ENCODE assay signal across 1 cellular context in genomic region chr16:19005561-19006445, GRCh38.
TF ChIP-seq lines count a peak whose summit lies in the region.

No MANE protein-coding gene starts in this region.

TF ChIP-seq in HepG2, 621 proteins besides CTCF, POLR2A, EP300 and RAD21 (continued from another document):
- no peak for TF ChIP-seq PAF1 (CRISPR knock-in tag; IDR thresholded peaks at IDR 0.05)
- TF ChIP-seq RBFOX2 (IDR thresholded peaks at IDR 0.05; ENCODE audit: low read depth, low read length): no peak
- TF ChIP-seq ZNF891 (CRISPR knock-in tag; IDR thresholded peaks at IDR 0.05): peak; percentile 89
- peak; percentile 75; the same call in 1 of the 2 replicates for TF ChIP-seq KDM6A (CRISPR knock-in tag; IDR thresholded peaks at IDR 0.05; ENCODE audit: low read depth)
- no peak for TF ChIP-seq AFF4 (CRISPR knock-in tag; IDR thresholded peaks at IDR 0.05)
- TF ChIP-seq ZNF317 (CRISPR knock-in tag; IDR thresholded peaks at IDR 0.05): peak; percentile 72; the same call in 1 of the 2 replicates
- TF ChIP-seq ZBTB42 (CRISPR knock-in tag; IDR thresholded peaks at IDR 0.05): no peak
- no peak for TF ChIP-seq SYNCRIP (IDR thresholded peaks at IDR 0.05; ENCODE audit: insufficient read depth, low read depth, low read length)
- peak; percentile 94; the same call in 1 of the 2 replicates for TF ChIP-seq ZNF280B (CRISPR knock-in tag; IDR thresholded peaks at IDR 0.05; ENCODE audit: borderline replicate concordance)
- TF ChIP-seq STAT5B (CRISPR knock-in tag; IDR thresholded peaks at IDR 0.05): peak; percentile 26; the same call in 1 of the 2 replicates
- no peak for TF ChIP-seq NKX3-1 (CRISPR knock-in tag; IDR thresholded peaks at IDR 0.05)
- no peak for TF ChIP-seq BCLAF1 (IDR thresholded peaks at IDR 0.05)
- peak; percentile 91 for TF ChIP-seq ZFP36L1 (CRISPR knock-in tag; IDR thresholded peaks at IDR 0.05)
- TF ChIP-seq CERS6 (CRISPR knock-in tag; IDR thresholded peaks at IDR 0.05): no peak
- TF ChIP-seq JUND (CRISPR knock-in tag; IDR thresholded peaks at IDR 0.05): peak; percentile 46
- peak; percentile 76; the same call in 1 of the 2 replicates for TF ChIP-seq DZIP1 (CRISPR knock-in tag; IDR thresholded peaks at IDR 0.05)
- no peak for TF ChIP-seq TBX3 (IDR thresholded peaks at IDR 0.05; ENCODE audit: borderline replicate concordance)
- 0 out of 2 replicates have a peak, but pooled peaks have one; percentile 20 for TF ChIP-seq EED (CRISPR knock-in tag; IDR thresholded peaks at IDR 0.05)
- no peak for TF ChIP-seq ZSCAN5A (CRISPR knock-in tag; IDR thresholded peaks at IDR 0.05; ENCODE audit: borderline replicate concordance)
- TF ChIP-seq TAF1 (CRISPR knock-in tag; IDR thresholded peaks at IDR 0.05): peak; percentile 44
- TF ChIP-seq ZNF580 (CRISPR knock-in tag; IDR thresholded peaks at IDR 0.05; ENCODE audit: borderline replicate concordance, low read depth): peak; percentile 93; the same call in 1 of the 2 replicates
- no peak for TF ChIP-seq FOXA1 (IDR thresholded peaks at IDR 0.05)
- peak; percentile 77 for TF ChIP-seq FOXA1 (CRISPR knock-in tag; IDR thresholded peaks at IDR 0.05)
- TF ChIP-seq SMARCE1 (IDR thresholded peaks at IDR 0.05; ENCODE audit: borderline replicate concordance): no peak
- TF ChIP-seq CBX2 (IDR thresholded peaks at IDR 0.05; ENCODE audit: low read depth, low read length): no peak
- no peak for TF ChIP-seq CBX2 (CRISPR knock-in tag; IDR thresholded peaks at IDR 0.05; ENCODE audit: low read depth)
- no peak for TF ChIP-seq LRRFIP1 (CRISPR knock-in tag; conservative IDR thresholded peaks at IDR 0.05)
- peak; percentile 58; the same call in 1 of the 2 replicates for TF ChIP-seq KLF12 (CRISPR knock-in tag; IDR thresholded peaks at IDR 0.05; ENCODE audit: borderline replicate concordance)
- TF ChIP-seq ZNF326 (CRISPR knock-in tag; IDR thresholded peaks at IDR 0.05; ENCODE audit: borderline replicate concordance): no peak
- no peak for TF ChIP-seq ZNF468 (CRISPR knock-in tag; IDR thresholded peaks at IDR 0.05)
TF ChIP-seq in HepG2: peak in this region for 311.
